14 cellular contexts compared by ENCODE assay signal in the genomic region with DNA sequence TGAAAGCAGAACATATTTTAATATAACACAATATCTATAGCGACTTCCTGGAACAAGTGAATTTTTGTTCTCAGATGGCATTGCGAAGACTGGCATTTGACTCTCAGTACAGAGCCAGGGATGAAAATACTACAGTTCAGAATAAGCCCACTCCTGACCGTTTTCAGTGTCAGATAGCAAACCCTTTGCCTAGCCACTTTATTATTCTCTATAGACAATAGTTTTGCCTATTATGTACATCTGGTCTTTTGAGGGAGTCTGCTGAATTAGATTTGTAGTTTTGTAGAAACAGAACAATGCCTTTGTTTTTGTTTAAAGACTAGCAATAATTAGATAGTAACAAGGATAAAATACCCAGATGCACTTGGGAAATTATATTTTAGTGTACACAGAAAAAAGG. TPM values are rescaled to one million over a fixed set of nuclear protein-coding genes. Genes with fewer than 3 reads are reported as not detected.
DNase-seq lines count a peak whose midpoint lies in the region; ATAC-seq, FAIRE-seq and TF ChIP-seq lines count a peak whose summit lies in the region.
"Had no signal": no experiment of that assay in that cellular context is flagged by ENCODE, and none has a peak within 500 bp of the region (broad histone marks: within the 10 kb centered on the region; RNA-seq: fewer than 3 reads in every experiment).

No MANE protein-coding gene starts in this region.

- no peaks in the 10 kb centered on the region for H3K27me3 Mint-ChIP-seq in astrocyte (ENCODE audit: low read depth, unreplicated experiment)
- H3K27me3 Mint-ChIP-seq in activated T-helper 1 cell treated with anti-CD3 and anti-CD28 coated beads, Interleukin-12 subunit alpha, Interleukin-12 subunit beta, Interleukin-2, Interleukin-4 antibody, amounts not matched to agents 30 ng/mL and 10 ng/mL and 1 ng/mL, durations not matched to agents 14 hours and 24 hours and 36 hours (ENCODE audit: insufficient read depth) = peaks cover 3% of the 10 kb centered on the region
- H3K27me3 Mint-ChIP-seq: activated naive CD4-positive, alpha-beta T cell treated with anti-CD3 and anti-CD28 coated beads, Interleukin-2, amount 50 U/mL, for 24 hours had no signal

- no peak overlapping the region for H3K14ac ChIP-seq in IMR-90 (replicated peaks; ENCODE audit: low read depth, low read length)

- H2BK120ac ChIP-seq in IMR-90 (ENCODE audit: low read depth, low read length) = no peak overlapping the region

- TF ChIP-seq RAD21 in IMR-90 (IDR thresholded peaks at IDR 0.05; ENCODE audit: low read length) (no peak), liver (IDR thresholded peaks at IDR 0.05) (no peak)

- H3K9me3 ChIP-seq in IMR-90 (ENCODE audit: control insufficient read depth, insufficient read depth, low read length) (no peaks in the 10 kb centered on the region), astrocyte (ENCODE audit: insufficient read depth, low read depth, low read length) (no peaks in the 10 kb centered on the region), liver (ENCODE audit: control insufficient read depth in 4 of 4, low read length in 3 of 4) (no peaks in the 10 kb centered on the region)
- H3K9me3 ChIP-seq: ovary, thyroid gland had no signal

- no peak overlapping the region for H3K4ac ChIP-seq in IMR-90 (ENCODE audit: low read depth, low read length)

- H3K27ac Mint-ChIP-seq in astrocyte (ENCODE audit: unreplicated experiment) = no peak overlapping the region
- no peak overlapping the region for H3K27ac Mint-ChIP-seq in activated T-helper 1 cell treated with anti-CD3 and anti-CD28 coated beads, Interleukin-12 subunit alpha, Interleukin-12 subunit beta, Interleukin-2, Interleukin-4 antibody, amounts not matched to agents 30 ng/mL and 10 ng/mL and 1 ng/mL, durations not matched to agents 14 hours and 24 hours and 36 hours
- H3K27ac Mint-ChIP-seq: activated naive CD4-positive, alpha-beta T cell treated with anti-CD3 and anti-CD28 coated beads, Interleukin-2, amount 50 U/mL, for 24 hours had no signal

- BruUV-seq in IMR-90 (replicated peaks; lab: Mats Ljungman, UMichigan) = no TSS peak

- H3K27ac ChIP-seq in ACC112 (ENCODE audit: low read depth, low read length) (no peak overlapping the region), IMR-90 (ENCODE audit: insufficient read depth, low read length) (no peak overlapping the region), astrocyte (ENCODE audit: low read depth, low read length) (no peak overlapping the region), liver (ENCODE audit: low read depth in 1 of 2, low read length in 2 of 2) (peak overlapping the region in 1 of 2 donors; percentile 76)
- H3K27ac ChIP-seq: ovary, thyroid gland had no signal

- H3K27me3 ChIP-seq in ACC112 (ENCODE audit: insufficient read depth, low read length) (no peaks in the 10 kb centered on the region), IMR-90 (ENCODE audit: control insufficient read depth, insufficient read depth, low read length) (no peaks in the 10 kb centered on the region), astrocyte (ENCODE audit: insufficient read depth, low read length) (no peaks in the 10 kb centered on the region), liver (ENCODE audit: control insufficient read depth in 4 of 4, insufficient read depth in 4 of 4, low read length in 3 of 4) (no peaks in the 10 kb centered on the region)
- H3K27me3 ChIP-seq: ovary, thyroid gland had no signal

- no peak for DNase-seq in IMR-90
- no peak for DNase-seq in astrocyte (ENCODE audit: low read depth)
- DNase-seq in sciatic nerve (ENCODE audit: low spot score) = no peak
- no peak for DNase-seq in activated T-helper 1 cell treated with anti-CD3 and anti-CD28 coated beads, Interleukin-12 subunit alpha, Interleukin-12 subunit beta, Interleukin-2, Interleukin-4 antibody, amounts not matched to agents 30 ng/mL and 10 ng/mL and 1 ng/mL, durations not matched to agents 14 hours and 24 hours and 36 hours (ENCODE audit: low spot score)
- DNase-seq: NCI-H1694 treated with DMSO at 0.1 percent for 48 hours, ovary, SHP77 treated with DMSO at 0.1 percent for 48 hours, thyroid gland had no signal

- H3K79me1 ChIP-seq in IMR-90 (ENCODE audit: low read depth in 1 of 2, low read length in 2 of 2) = peaks cover 16 to 36% of the 10 kb centered on the region in 2 experiments

- no peak for TF ChIP-seq POLR2A in IMR-90 (IDR thresholded peaks at IDR 0.05; ENCODE audit: low read depth, low read length)

- ATAC-seq in IMR-90 (ENCODE audit: low read depth) (no peak), GM21515 (IDR thresholded peaks at IDR 0.05; ENCODE audit: unreplicated experiment) (no peak), GM19023 (IDR thresholded peaks at IDR 0.05; ENCODE audit: unreplicated experiment) (no peak), sciatic nerve (no peak)

- H3K4me1 ChIP-seq in ACC112 (ENCODE audit: control insufficient read depth, insufficient read depth, low read length, unreplicated experiment) (peaks cover 29% of the 10 kb centered on the region), IMR-90 (ENCODE audit: control insufficient read depth, insufficient read depth, low read length) (peaks cover 1% of the 10 kb centered on the region; the same call in 1 of the 2 replicates), astrocyte (ENCODE audit: insufficient read depth, low read length) (peaks cover 15% of the 10 kb centered on the region), liver (ENCODE audit: control insufficient read depth in 4 of 4, insufficient read depth in 4 of 4, low read length in 3 of 4) (peaks cover 0 to 42% (median 33%) of the 10 kb centered on the region in 4 donors)

- intact Hi-C loops in IMR-90 (cut with micrococcal nuclease) (loop anchor here (2.0 to 5.0 kb wide), 2 partner anchors 14 to 165 kb away; no protein-coding TSS in a partner anchor), sciatic nerve (cut with DNase I) (no loop called here)
- intact Hi-C loops in activated T-helper 1 cell treated with anti-CD3 and anti-CD28 coated beads, Interleukin-12 subunit alpha, Interleukin-12 subunit beta, Interleukin-2, Interleukin-4 antibody, amounts not matched to agents 30 ng/mL and 10 ng/mL and 1 ng/mL, durations not matched to agents 14 hours and 24 hours and 36 hours (cut with micrococcal nuclease) = loop anchor here (10.0 kb wide), 2 partner anchors 752 to 1578 kb away; a partner anchor contains a TSS

- POLR2A ChIA-PET in IMR-90 (lab: Charles Lee; ENCODE audit: unreplicated experiment) = no interaction called here

- dilution Hi-C loops in IMR-90 (cut with HindIII; ENCODE audit: low sequenced_read_pairs, unreplicated experiment) = no loop called here

- no peak overlapping the region for H3K56ac ChIP-seq in IMR-90 (ENCODE audit: extremely low read depth, insufficient read depth, low read length)

- H3K9ac ChIP-seq in IMR-90 (ENCODE audit: low read depth, low read length) (no peak overlapping the region), astrocyte (ENCODE audit: low read length) (no peak overlapping the region), liver (ENCODE audit: low read depth in 1 of 2, low read length in 2 of 2) (peak overlapping the region; percentile 76 to 77)

- peak overlapping the region; percentile 93 for H3K4me3 ChIP-seq in ACC112 (ENCODE audit: low read depth, low read length)
- no peak overlapping the region for H3K4me3 ChIP-seq in IMR-90 (ENCODE audit: insufficient read depth, low read depth, low read length)
- peak overlapping the region; percentile 72 for H3K4me3 ChIP-seq in astrocyte (ENCODE audit: insufficient read depth, low read depth, low read length)
- peak overlapping the region; percentile 5 to 91 (median 74) for H3K4me3 ChIP-seq in liver (ENCODE audit: low read depth in 1 of 3, low read length in 3 of 3)
- H3K4me3 ChIP-seq: lung, ovary, thyroid gland had no signal

- TF ChIP-seq CTCF in IMR-90 (conservative IDR thresholded peaks at IDR 0.05; ENCODE audit: low read depth, low read length) = no peak
- TF ChIP-seq CTCF in astrocyte (IDR thresholded peaks at IDR 0.05; ENCODE audit: insufficient read depth, low read depth, low read length) = no peak
- no peak for TF ChIP-seq CTCF in liver (IDR thresholded peaks at IDR 0.05; ENCODE audit: low read depth, low read length, missing input control)

- no CpG with 5 or more reads among the region's 3 CpGs for whole genome bisulfite sequencing in IMR-90 (ENCODE audit: extremely low coverage in 2 of 2, insufficient read length in 1 of 2), 2 experiments
- 66% methylated on average over 3 of the region's 3 CpGs for WGBS in liver

- H4K5ac ChIP-seq in IMR-90 (ENCODE audit: low read depth, low read length) = no peak overlapping the region

- H3K18ac ChIP-seq in IMR-90 (ENCODE audit: low read depth, low read length) = no peak overlapping the region

- no peaks in the 10 kb centered on the region for H3K36me3 Mint-ChIP-seq in astrocyte (ENCODE audit: low read depth, unreplicated experiment)
- H3K36me3 Mint-ChIP-seq in activated T-helper 1 cell treated with anti-CD3 and anti-CD28 coated beads, Interleukin-12 subunit alpha, Interleukin-12 subunit beta, Interleukin-2, Interleukin-4 antibody, amounts not matched to agents 30 ng/mL and 10 ng/mL and 1 ng/mL, durations not matched to agents 14 hours and 24 hours and 36 hours (ENCODE audit: low read depth) = peaks cover 14% of the 10 kb centered on the region

- no peak overlapping the region for H2BK20ac ChIP-seq in IMR-90 (ENCODE audit: low read depth, low read length)

- peak overlapping the region; percentile 10 for H3K4me3 Mint-ChIP-seq in astrocyte (ENCODE audit: unreplicated experiment)
- H3K4me3 Mint-ChIP-seq in activated T-helper 1 cell treated with anti-CD3 and anti-CD28 coated beads, Interleukin-12 subunit alpha, Interleukin-12 subunit beta, Interleukin-2, Interleukin-4 antibody, amounts not matched to agents 30 ng/mL and 10 ng/mL and 1 ng/mL, durations not matched to agents 14 hours and 24 hours and 36 hours = no peak overlapping the region

- H3K9me1 ChIP-seq in IMR-90 (ENCODE audit: insufficient read depth, low read length) = no peaks in the 10 kb centered on the region; the same call in 1 of the 2 replicates

- H3K36me3 ChIP-seq in ACC112 (ENCODE audit: insufficient read depth, low read length) (peaks cover 21% of the 10 kb centered on the region), IMR-90 (ENCODE audit: control insufficient read depth, insufficient read depth, low read length) (peaks cover 1% of the 10 kb centered on the region; the same call in 1 of the 2 replicates), astrocyte (ENCODE audit: insufficient read depth, low read length) (no peaks in the 10 kb centered on the region), liver (ENCODE audit: control insufficient read depth in 4 of 4, insufficient read depth in 3 of 4, low read depth in 1 of 4, low read length in 3 of 4) (peaks cover 0 to 9% (median 1%) of the 10 kb centered on the region in 4 donors)
- H3K36me3 ChIP-seq: ovary had no signal

- no peak overlapping the region for H3K23ac ChIP-seq in IMR-90 (ENCODE audit: low read depth, low read length)

- in situ Hi-C loops in IMR-90 (cut with MboI; ENCODE audit: low sequenced_read_pairs) = loop anchor here (25.0 kb wide), 1 partner anchor 295 kb away; no protein-coding TSS in a partner anchor

- FAIRE-seq in astrocyte (lab: Jason Lieb, UNC) = no peak

- no peak overlapping the region for H4K91ac ChIP-seq in IMR-90 (ENCODE audit: insufficient read depth, low read depth, low read length)

- H3K79me2 ChIP-seq in ACC112 (ENCODE audit: control insufficient read depth, insufficient read depth, low read length, unreplicated experiment) (peaks cover 41% of the 10 kb centered on the region), astrocyte (ENCODE audit: insufficient read depth, low read length) (peaks cover 34% of the 10 kb centered on the region)

- H2BK5ac ChIP-seq in IMR-90 (ENCODE audit: low read depth, low read length, poor library complexity, severe bottlenecking) = no peak overlapping the region

- CTCF ChIA-PET in IMR-90 (lab: Yijun Ruan, JAX) = interaction anchor here (0.6 kb wide), 1 partner anchor 567 kb away, joined by 4 read pairs; no protein-coding TSS in a partner anchor

- peaks cover 5% of the 10 kb centered on the region for H3K4me1 Mint-ChIP-seq in astrocyte (ENCODE audit: low read depth, unreplicated experiment)
- H3K4me1 Mint-ChIP-seq in activated T-helper 1 cell treated with anti-CD3 and anti-CD28 coated beads, Interleukin-12 subunit alpha, Interleukin-12 subunit beta, Interleukin-2, Interleukin-4 antibody, amounts not matched to agents 30 ng/mL and 10 ng/mL and 1 ng/mL, durations not matched to agents 14 hours and 24 hours and 36 hours (ENCODE audit: low read depth) = peaks cover 41% of the 10 kb centered on the region

- no peak overlapping the region for H2AK5ac ChIP-seq in IMR-90 (ENCODE audit: low read depth, low read length)

- no peak overlapping the region for H2AK9ac ChIP-seq in IMR-90 (replicated peaks; ENCODE audit: low read depth, low read length, poor library complexity)

- no peaks in the 10 kb centered on the region for H3K9me3 Mint-ChIP-seq in astrocyte (ENCODE audit: unreplicated experiment)
- H3K9me3 Mint-ChIP-seq in activated T-helper 1 cell treated with anti-CD3 and anti-CD28 coated beads, Interleukin-12 subunit alpha, Interleukin-12 subunit beta, Interleukin-2, Interleukin-4 antibody, amounts not matched to agents 30 ng/mL and 10 ng/mL and 1 ng/mL, durations not matched to agents 14 hours and 24 hours and 36 hours = no peaks in the 10 kb centered on the region
- H3K9me3 Mint-ChIP-seq: activated naive CD4-positive, alpha-beta T cell treated with anti-CD3 and anti-CD28 coated beads, Interleukin-2, amount 50 U/mL, for 24 hours had no signal

- H4K20me1 ChIP-seq in IMR-90 (ENCODE audit: insufficient read depth, low read length) (no peaks in the 10 kb centered on the region; the same call in 1 of the 2 replicates), astrocyte (ENCODE audit: insufficient read depth, low read length) (peaks cover 15% of the 10 kb centered on the region)

- no peak overlapping the region for H4K8ac ChIP-seq in IMR-90 (ENCODE audit: low read depth in 2 of 2, low read length in 2 of 2)

- H2AFZ ChIP-seq in ACC112 (ENCODE audit: low read length, unreplicated experiment) = no peak overlapping the region
- no peak overlapping the region for H2AFZ ChIP-seq in IMR-90 (replicated peaks; ENCODE audit: low read length, poor library complexity)
- no peak overlapping the region for H2AFZ ChIP-seq in astrocyte (ENCODE audit: low read depth, low read length)

- H3K4me2 ChIP-seq in IMR-90 (ENCODE audit: low read depth, low read length) = peak overlapping the region; percentile 19
- H3K4me2 ChIP-seq in astrocyte (ENCODE audit: low read length) = peak overlapping the region; percentile 93

- no peak overlapping the region for H2BK15ac ChIP-seq in IMR-90 (ENCODE audit: low read depth, low read length)

RNA-seq across cellular contexts. Expression of a gene that starts 2.3 kb away (rescaled TPM):
- total RNA-seq in IMR-90 (2012; rRNA removed) (11.7 and 16.9 TPM in 2 replicates), astrocyte (24.7 and 26.9 TPM in 2 replicates), liver (100 to 1,000 TPM in 1 of 2 donors, 10 to 100 TPM in 1; 29.5 to 111 TPM), sciatic nerve (11.6 TPM)
- polyA plus RNA-seq in IMR-90 (2012; rRNA removed) (14.3 and 14.4 TPM in 2 replicates), liver (10 to 100 TPM; 19.1 to 19.8 TPM)
- 7.3 and 12.3 TPM in 2 replicates for polyA plus RNA-seq in IMR-90 (2012; cell fraction: cytosol; rRNA removed)
- 7.2 and 10.0 TPM in 2 replicates for polyA plus RNA-seq in IMR-90 (2012; cell fraction: nucleus; rRNA removed; ENCODE audit: low replicate concordance)
- total RNA-seq in activated T-helper 1 cell treated with anti-CD3 and anti-CD28 coated beads, Interleukin-12 subunit alpha, Interleukin-12 subunit beta, Interleukin-2, Interleukin-4 antibody, amounts not matched to agents 30 ng/mL and 10 ng/mL and 1 ng/mL, durations not matched to agents 14 hours and 24 hours and 36 hours = 12.3 and 13.8 TPM in 2 replicates

Comparison
In these comparisons a context has a peak if more than half of its experiments do, and no peak if none do; other contexts are left out.
1. H3K9ac ChIP-seq: peak in liver (2 of 2); none in IMR-90 (single experiment) and astrocyte (single experiment).